In the genomic region with DNA sequence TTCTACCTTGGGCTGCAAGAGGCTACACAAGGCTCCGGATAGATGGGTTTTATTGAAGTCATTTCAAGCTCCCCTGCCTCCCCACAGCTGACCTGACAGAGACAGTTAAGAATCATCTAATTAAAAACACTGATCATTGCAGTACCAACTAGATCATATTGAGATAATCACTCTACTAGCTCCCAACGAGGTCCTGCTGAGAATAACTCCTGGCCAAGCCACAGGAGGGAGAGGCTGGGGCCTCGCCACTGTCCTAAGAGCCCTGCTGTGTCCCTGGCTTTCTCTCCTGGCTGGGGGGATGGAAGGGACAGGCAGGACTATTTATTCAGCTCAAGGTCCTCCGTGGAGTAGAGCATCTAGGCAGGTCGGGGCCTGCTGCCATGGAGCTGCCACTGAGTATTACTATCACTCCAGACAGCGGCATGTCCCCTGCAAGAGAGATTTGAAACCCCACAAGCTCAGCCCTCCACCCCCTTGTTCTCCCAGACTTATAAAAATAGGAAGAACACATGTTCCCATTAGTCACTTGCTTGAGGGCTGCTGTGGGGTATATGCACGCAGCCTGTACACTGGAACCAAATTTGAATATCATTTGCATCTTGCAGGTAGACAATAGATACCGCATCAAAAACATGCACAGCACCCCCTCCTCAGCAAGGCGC, we compare ENCODE assay signal across 15 cellular contexts.
DNase-seq lines count a peak whose midpoint lies in the region; ATAC-seq and TF ChIP-seq lines count a peak whose summit lies in the region.
"Had no signal": no experiment of that assay in that cellular context is flagged by ENCODE, and none has a peak within 500 bp of the region (broad histone marks: within the 10 kb centered on the region; RNA-seq: fewer than 3 reads in every experiment).

No MANE protein-coding gene starts in this region.

- no peaks in the 10 kb centered on the region for H3K27me3 ChIP-seq in heart right ventricle

- 70 to 71% methylated on average over 9 of the region's 9 CpGs for WGBS in heart right ventricle, 2 donors

- H3K4me1 ChIP-seq in heart right ventricle = no peaks in the 10 kb centered on the region
- H3K4me1 ChIP-seq: A549, Caco-2 had no signal

- no peaks in the 10 kb centered on the region for H3K4me1 Mint-ChIP-seq in stimulated activated effector memory CD8-positive, alpha-beta T cell treated with anti-CD3 and anti-CD28 coated beads, Interleukin-12 subunit alpha, Interleukin-12 subunit beta, amount 100 ng/mL, for 72 hours
- H3K4me1 Mint-ChIP-seq in activated T-cell treated with anti-CD3 and anti-CD28 coated beads, Interleukin-2, amount 50 U/mL, for 4 hours (ENCODE audit: low read depth) = no peaks in the 10 kb centered on the region
- H3K4me1 Mint-ChIP-seq: CD14-positive monocyte had no signal

- peak; percentile 8 for ATAC-seq in stimulated activated effector memory CD8-positive, alpha-beta T cell treated with anti-CD3 and anti-CD28 coated beads, Interleukin-12 subunit alpha, Interleukin-12 subunit beta, amount 100 ng/mL, for 72 hours
- no peak for ATAC-seq in heart right ventricle
- no peak for ATAC-seq in activated T-cell treated with anti-CD3 and anti-CD28 coated beads, Interleukin-2, amount 50 U/mL, for 4 hours
- ATAC-seq: A549, GM12878, HCT116 had no signal

- H3K36me3 ChIP-seq in heart right ventricle = no peaks in the 10 kb centered on the region

- no peaks in the 10 kb centered on the region for H3K36me3 Mint-ChIP-seq in stimulated activated effector memory CD8-positive, alpha-beta T cell treated with anti-CD3 and anti-CD28 coated beads, Interleukin-12 subunit alpha, Interleukin-12 subunit beta, amount 100 ng/mL, for 72 hours
- no peaks in the 10 kb centered on the region for H3K36me3 Mint-ChIP-seq in activated T-cell treated with anti-CD3 and anti-CD28 coated beads, Interleukin-2, amount 50 U/mL, for 4 hours (ENCODE audit: insufficient read depth)
- H3K36me3 Mint-ChIP-seq: CD14-positive monocyte had no signal

- DNase-seq in NCI-H2081 (lab: John Stamatoyannopoulos, UW) = peak; percentile 56 to 59
- no peak for DNase-seq in NCI-H2081 treated with DMSO at 0.1 percent for 48 hours (lab: John Stamatoyannopoulos, UW)
- DNase-seq in NCI-H345 treated with DMSO at 0.1 percent for 48 hours (lab: John Stamatoyannopoulos, UW; ENCODE audit: unreplicated experiment) = peak; percentile 15
- DNase-seq in islet precursor cell = peak; percentile 35
- no peak for DNase-seq in stimulated activated effector memory CD8-positive, alpha-beta T cell treated with anti-CD3 and anti-CD28 coated beads, Interleukin-12 subunit alpha, Interleukin-12 subunit beta, amount 100 ng/mL, for 72 hours (ENCODE audit: low spot score in 2 of 2)
- DNase-seq in heart right ventricle = no peak
- no peak for DNase-seq in activated T-cell treated with anti-CD3 and anti-CD28 coated beads, Interleukin-2, amount 50 U/mL, for 4 hours
- no peak for DNase-seq in NCI-H446 (lab: John Stamatoyannopoulos, UW)
- DNase-seq: Caco-2, NCI-H187 treated with DMSO at 0.1 percent for 48 hours, PC-9 had no signal

- no peak overlapping the region for H3K4me3 Mint-ChIP-seq in stimulated activated effector memory CD8-positive, alpha-beta T cell treated with anti-CD3 and anti-CD28 coated beads, Interleukin-12 subunit alpha, Interleukin-12 subunit beta, amount 100 ng/mL, for 72 hours
- H3K4me3 Mint-ChIP-seq in activated T-cell treated with anti-CD3 and anti-CD28 coated beads, Interleukin-2, amount 50 U/mL, for 4 hours = no peak overlapping the region
- H3K4me3 Mint-ChIP-seq: CD14-positive monocyte had no signal

- no peaks in the 10 kb centered on the region for H3K9me3 ChIP-seq in heart right ventricle
- H3K9me3 ChIP-seq: A549 had no signal

- no peaks in the 10 kb centered on the region for H3K27me3 Mint-ChIP-seq in activated T-cell treated with anti-CD3 and anti-CD28 coated beads, Interleukin-2, amount 50 U/mL, for 4 hours (ENCODE audit: low read depth)

- H3K9me3 Mint-ChIP-seq in stimulated activated effector memory CD8-positive, alpha-beta T cell treated with anti-CD3 and anti-CD28 coated beads, Interleukin-12 subunit alpha, Interleukin-12 subunit beta, amount 100 ng/mL, for 72 hours = peaks cover 18% of the 10 kb centered on the region
- H3K9me3 Mint-ChIP-seq in activated T-cell treated with anti-CD3 and anti-CD28 coated beads, Interleukin-2, amount 50 U/mL, for 4 hours = no peaks in the 10 kb centered on the region

- intact Hi-C loops in heart right ventricle (cut with DNase I) = no loop called here

- H3K4me3 ChIP-seq in heart right ventricle = no peak overlapping the region
- H3K4me3 ChIP-seq: A549, GM12878, PC-9 had no signal

- H3K27ac Mint-ChIP-seq in stimulated activated effector memory CD8-positive, alpha-beta T cell treated with anti-CD3 and anti-CD28 coated beads, Interleukin-12 subunit alpha, Interleukin-12 subunit beta, amount 100 ng/mL, for 72 hours = no peak overlapping the region
- H3K27ac Mint-ChIP-seq: CD14-positive monocyte had no signal

- no peak overlapping the region for H3K27ac ChIP-seq in heart right ventricle
- H3K27ac ChIP-seq: A549, PC-9 had no signal

- no peak for TF ChIP-seq CTCF in heart right ventricle (IDR thresholded peaks at IDR 0.05)

Comparison
In these comparisons a context has a peak if more than half of its experiments do, and no peak if none do; other contexts are left out.
1. DNase-seq: peak in NCI-H2081 (2 of 2), NCI-H345 treated with DMSO at 0.1 percent for 48 hours (single experiment) and islet precursor cell (single experiment); none in NCI-H2081 treated with DMSO at 0.1 percent for 48 hours (single experiment), stimulated activated effector memory CD8-positive, alpha-beta T cell treated with anti-CD3 and anti-CD28 coated beads, Interleukin-12 subunit alpha, Interleukin-12 subunit beta, amount 100 ng/mL, for 72 hours (0 of 2), heart right ventricle (0 of 2), activated T-cell treated with anti-CD3 and anti-CD28 coated beads, Interleukin-2, amount 50 U/mL, for 4 hours (single experiment) and NCI-H446 (0 of 2).